In genomic region chr1:40273547-40274166, GRCh38 we compare ENCODE assay signal across 1 cellular context.
TF ChIP-seq lines count a peak whose summit lies in the region.

No MANE protein-coding gene starts in this region.

TF ChIP-seq in K562, 482 proteins besides CTCF, POLR2A, EP300 and RAD21:
- no peak for TF ChIP-seq ZNF316 (IDR thresholded peaks at IDR 0.05)
- TF ChIP-seq E2F4 (CRISPR knock-in tag; IDR thresholded peaks at IDR 0.05; ENCODE audit: low read depth): no peak
- TF ChIP-seq POLR2G (IDR thresholded peaks at IDR 0.05; ENCODE audit: low read depth, low read length): no peak
- TF ChIP-seq, protein P1, sequence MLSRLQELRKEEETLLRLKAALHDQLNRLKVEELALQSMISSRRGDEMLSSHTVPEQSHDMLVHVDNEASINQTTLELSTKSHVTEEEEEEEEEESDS (CRISPR knock-in tag; IDR thresholded peaks at IDR 0.05): 0 out of 2 replicates have a peak, but pooled peaks have one; percentile 3
- no peak for TF ChIP-seq TBP (optimal IDR thresholded peaks at IDR 0.05; ENCODE audit: low read depth, low read length)
